Comparison of ENCODE assay signal across 21 cellular contexts in the genomic region with DNA sequence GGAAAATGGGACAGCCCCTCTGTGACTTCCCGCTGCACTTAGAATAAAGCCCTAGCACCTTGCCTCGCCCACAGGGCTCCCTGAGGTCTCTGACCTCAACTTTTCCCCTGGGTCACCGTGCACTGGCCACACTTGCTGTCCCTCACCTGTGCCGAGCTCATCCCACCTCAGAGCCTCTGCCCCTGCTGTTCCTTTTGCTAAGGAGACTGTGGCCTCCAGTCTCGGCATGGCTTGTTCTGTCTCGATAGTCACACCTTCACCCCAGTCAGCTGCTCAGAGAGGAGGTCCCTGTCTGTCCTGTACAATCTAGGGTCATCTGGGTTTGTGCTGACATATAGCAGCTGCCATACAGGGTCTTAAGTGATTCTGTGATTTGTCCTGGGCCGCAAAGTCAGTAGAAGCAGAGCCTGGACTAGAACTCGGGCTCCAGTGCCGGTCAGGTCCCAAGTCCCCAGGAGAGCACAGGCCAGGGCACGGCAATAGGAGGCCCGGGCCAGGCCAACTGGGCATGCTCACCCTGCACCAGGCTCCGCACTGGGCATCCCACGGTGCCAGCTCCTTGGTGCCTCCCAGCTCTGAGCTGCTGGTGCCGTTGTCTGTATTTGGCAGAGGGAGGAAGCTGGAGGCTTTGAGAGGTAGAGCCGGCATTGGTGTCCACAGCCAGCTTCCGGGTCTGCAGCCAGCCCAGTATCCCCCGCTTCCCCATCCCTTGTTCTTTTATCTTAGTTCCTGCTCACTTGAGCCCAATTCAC. TPM values are rescaled to one million over a fixed set of nuclear protein-coding genes. Genes with fewer than 3 reads are reported as not detected.
DNase-seq lines count a peak whose midpoint lies in the region; ATAC-seq and TF ChIP-seq lines count a peak whose summit lies in the region.
"Had no signal": no experiment of that assay in that cellular context is flagged by ENCODE, and none has a peak within 500 bp of the region (broad histone marks: within the 10 kb centered on the region; RNA-seq: fewer than 3 reads in every experiment).

No MANE protein-coding gene starts in this region.

- TF ChIP-seq CTCF in esophagus muscularis mucosa (IDR thresholded peaks at IDR 0.05) (no peak), upper lobe of right lung (IDR thresholded peaks at IDR 0.05) (no peak)

- ATAC-seq in upper lobe of right lung, result peak; percentile 16
- ATAC-seq in GM19328 (IDR thresholded peaks at IDR 0.05; ENCODE audit: unreplicated experiment), result no peak
- no peak for ATAC-seq in GM18511 (IDR thresholded peaks at IDR 0.05; ENCODE audit: unreplicated experiment)
- ATAC-seq: foreskin keratinocyte had no signal

- H3K4me3 ChIP-seq in esophagus muscularis mucosa, result no peak overlapping the region
- no peak overlapping the region for H3K4me3 ChIP-seq in upper lobe of right lung
- H3K4me3 ChIP-seq: left ventricle myocardium inferior, prostate gland had no signal

- TF ChIP-seq POLR2A in esophagus muscularis mucosa (IDR thresholded peaks at IDR 0.05; ENCODE audit: low read depth), result no peak

- DNase-seq in esophagus muscularis mucosa (ENCODE audit: extremely low spot score), result no peak
- DNase-seq in pons (ENCODE audit: low spot score), result peak; percentile 19
- DNase-seq in upper lobe of right lung, result no peak
- DNase-seq in central memory CD4-positive, alpha-beta T cell, result no peak
- DNase-seq: activated CD4-positive, alpha-beta T cell treated with anti-CD3 and anti-CD28 coated beads for 48 hours; activated T-cell treated with anti-CD3 and anti-CD28 coated beads, Interleukin-2, amount 50 U/mL, for 24 hours; DND-41; foreskin keratinocyte; left ventricle myocardium inferior; NCI-H1092; NCI-H187; NCI-H2171 treated with DMSO at 0.1 percent for 48 hours; NCI-H524 treated with DMSO at 0.1 percent for 48 hours; nephron progenitor cell; NK-92 treated with Interleukin-12 subunit alpha and Interleukin-12 subunit beta, amount 100 ng/mL, for 24 hours had no signal

- H3K9me3 ChIP-seq in esophagus muscularis mucosa (no peaks in the 10 kb centered on the region), upper lobe of right lung (no peaks in the 10 kb centered on the region)
- H3K9me3 ChIP-seq: left ventricle myocardium inferior, prostate gland had no signal

- H3K27me3 ChIP-seq in esophagus muscularis mucosa, result no peaks in the 10 kb centered on the region
- no peaks in the 10 kb centered on the region for H3K27me3 ChIP-seq in upper lobe of right lung
- H3K27me3 ChIP-seq: foreskin keratinocyte had no signal

- TF ChIP-seq EP300 in esophagus muscularis mucosa (IDR thresholded peaks at IDR 0.05), result no peak

- H3K4me1 ChIP-seq in esophagus muscularis mucosa (peaks cover 3 to 62% (median 50%) of the 10 kb centered on the region in 4 donors), upper lobe of right lung (no peaks in the 10 kb centered on the region)
- H3K4me1 ChIP-seq: left ventricle myocardium inferior, prostate gland had no signal

- H3K36me3 ChIP-seq in esophagus muscularis mucosa, result peaks cover 0 to 11% (median 4%) of the 10 kb centered on the region in 4 donors
- no peaks in the 10 kb centered on the region for H3K36me3 ChIP-seq in upper lobe of right lung
- H3K36me3 ChIP-seq: left ventricle myocardium inferior, prostate gland had no signal

- WGBS in esophagus muscularis mucosa, result 61% methylated on average over 16 of the region's 17 CpGs

- H3K27ac ChIP-seq in angular gyrus (ENCODE audit: low read depth, low read length) (peak overlapping the region; percentile 42), esophagus muscularis mucosa (replicated peaks in 1 of 4) (peak overlapping the region; percentile 79 to 96 (median 84)), upper lobe of right lung (no peak overlapping the region)
- H3K27ac ChIP-seq: foreskin keratinocyte, left ventricle myocardium inferior had no signal

- intact Hi-C loops in esophagus muscularis mucosa (cut with DNase I), result no loop called here
- intact Hi-C loops in upper lobe of right lung (cut with DNase I), result no loop called here

RNA-seq across cellular contexts. Expression of gene NCS1, which starts 35.2 kb away (rescaled TPM):
- total RNA-seq in esophagus muscularis mucosa (100 to 1,000 TPM; 100 to 206 (median 122) TPM), upper lobe of right lung (5.7 TPM)

RNA-seq across cellular contexts. Expression of gene HMCN2, which starts 58.1 kb away (rescaled TPM):
- 10 to 100 TPM in 3 of 4 donors, 1 to 10 TPM in 1; 9.1 to 38.6 (median 12.5) TPM for total RNA-seq in esophagus muscularis mucosa
- total RNA-seq in upper lobe of right lung, result 7.8 TPM
- total RNA-seq: activated CD8-positive, alpha-beta memory T cell treated with anti-CD3 and anti-CD28 coated beads for 36 hours; foreskin keratinocyte; SK-MEL-5 had no signal

Comparison
In these comparisons a context has a peak if more than half of its experiments do, and no peak if none do; other contexts are left out.
1. RNA of gene NCS1, which starts 35.2 kb away (total RNA-seq): 100 to 206 TPM in esophagus muscularis mucosa; 5.7 TPM in upper lobe of right lung (single experiment); every median in the first group is over 10 times any median in the second.